Comparison of ENCODE assay signal across 2 cellular contexts in the genomic region with DNA sequence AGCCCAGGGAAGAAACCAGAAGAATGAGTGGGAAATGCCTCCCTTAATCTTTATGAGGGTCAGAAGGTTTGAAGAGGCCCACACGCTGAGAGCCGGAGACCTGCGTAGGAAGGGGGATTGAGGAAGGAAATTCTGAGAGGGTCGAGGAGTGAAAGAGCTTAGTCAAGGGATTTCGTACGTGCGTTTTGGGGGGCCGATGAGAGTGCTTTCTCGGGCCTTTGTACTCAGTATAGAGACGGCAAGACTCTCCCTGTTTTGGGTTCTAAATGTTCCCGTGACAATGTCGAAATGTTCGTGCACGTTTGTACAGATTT.
TF ChIP-seq lines count a peak whose summit lies in the region.

No MANE protein-coding gene starts in this region.

TF ChIP-seq in HEK293, 187 proteins besides CTCF, POLR2A, EP300 and RAD21 (continued from another document):
- TF ChIP-seq ZNF362 (tag by site-specific recombination; IDR thresholded peaks at IDR 0.05) (no peak), SCRT2 (tag by site-specific recombination; IDR thresholded peaks at IDR 0.05) (no peak), HOXA7 (CRISPR knock-in tag; IDR thresholded peaks at IDR 0.05; ENCODE audit: borderline replicate concordance) (no peak), KLF1 (tag by site-specific recombination; IDR thresholded peaks at IDR 0.05) (no peak), MEIS1 (CRISPR knock-in tag; IDR thresholded peaks at IDR 0.05; ENCODE audit: borderline replicate concordance) (no peak), ZNF629 (tag by site-specific recombination; IDR thresholded peaks at IDR 0.05) (no peak), ZNF677 (tag by site-specific recombination; IDR thresholded peaks at IDR 0.05) (no peak), ZBTB8A (tag by site-specific recombination; IDR thresholded peaks at IDR 0.05) (no peak), YY2 (tag by site-specific recombination; IDR thresholded peaks at IDR 0.05) (no peak), EGR2 (tag by site-specific recombination; IDR thresholded peaks at IDR 0.05; ENCODE audit: low read depth) (peak; percentile 72), ZNF10 (tag by site-specific recombination; IDR thresholded peaks at IDR 0.05) (no peak), ZNF140 (tag by site-specific recombination; IDR thresholded peaks at IDR 0.05) (no peak), AEBP2 (tag by site-specific recombination; IDR thresholded peaks at IDR 0.05; ENCODE audit: borderline replicate concordance) (no peak), ZIC2 (tag by site-specific recombination; IDR thresholded peaks at IDR 0.05) (no peak), ZNF169 (tag by site-specific recombination; IDR thresholded peaks at IDR 0.05) (no peak), ZNF223 (tag by site-specific recombination; IDR thresholded peaks at IDR 0.05) (no peak), ZBTB20 (tag by site-specific recombination; IDR thresholded peaks at IDR 0.05) (no peak)
- TF ChIP-seq, protein P1, sequence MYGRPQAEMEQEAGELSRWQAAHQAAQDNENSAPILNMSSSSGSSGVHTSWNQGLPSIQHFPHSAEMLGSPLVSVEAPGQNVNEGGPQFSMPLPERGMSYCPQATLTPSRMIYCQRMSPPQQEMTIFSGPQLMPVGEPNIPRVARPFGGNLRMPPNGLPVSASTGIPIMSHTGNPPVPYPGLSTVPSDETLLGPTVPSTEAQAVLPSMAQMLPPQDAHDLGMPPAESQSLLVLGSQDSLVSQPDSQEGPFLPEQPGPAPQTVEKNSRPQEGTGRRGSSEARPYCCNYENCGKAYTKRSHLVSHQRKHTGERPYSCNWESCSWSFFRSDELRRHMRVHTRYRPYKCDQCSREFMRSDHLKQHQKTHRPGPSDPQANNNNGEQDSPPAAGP (tag by site-specific recombination; IDR thresholded peaks at IDR 0.05) = no peak

TF ChIP-seq in K562, 482 proteins besides CTCF, POLR2A, EP300 and RAD21 (continued from another document):
- TF ChIP-seq ZFP91 (CRISPR knock-in tag; IDR thresholded peaks at IDR 0.05) (no peak), IRF2 (CRISPR knock-in tag; IDR thresholded peaks at IDR 0.05) (no peak), PHF8 (IDR thresholded peaks at IDR 0.05; ENCODE audit: borderline replicate concordance, low read length) (0 out of 2 replicates have a peak, but pooled peaks have one; percentile 43), NFXL1 (CRISPR knock-in tag; IDR thresholded peaks at IDR 0.05) (no peak), GTF2F1 (IDR thresholded peaks at IDR 0.05; ENCODE audit: low read depth, low read length) (no peak), BRD4 (IDR thresholded peaks at IDR 0.05) (no peak)
- TF ChIP-seq, protein P2, sequence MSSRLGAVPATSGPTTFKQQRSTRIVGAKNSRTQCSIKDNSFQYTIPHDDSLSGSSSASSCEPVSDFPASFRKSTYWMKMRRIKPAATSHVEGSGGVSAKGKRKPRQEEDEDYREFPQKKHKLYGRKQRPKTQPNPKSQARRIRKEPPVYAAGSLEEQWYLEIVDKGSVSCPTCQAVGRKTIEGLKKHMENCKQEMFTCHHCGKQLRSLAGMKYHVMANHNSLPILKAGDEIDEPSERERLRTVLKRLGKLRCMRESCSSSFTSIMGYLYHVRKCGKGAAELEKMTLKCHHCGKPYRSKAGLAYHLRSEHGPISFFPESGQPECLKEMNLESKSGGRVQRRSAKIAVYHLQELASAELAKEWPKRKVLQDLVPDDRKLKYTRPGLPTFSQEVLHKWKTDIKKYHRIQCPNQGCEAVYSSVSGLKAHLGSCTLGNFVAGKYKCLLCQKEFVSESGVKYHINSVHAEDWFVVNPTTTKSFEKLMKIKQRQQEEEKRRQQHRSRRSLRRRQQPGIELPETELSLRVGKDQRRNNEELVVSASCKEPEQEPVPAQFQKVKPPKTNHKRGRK (tag; IDR thresholded peaks at IDR 0.05) = no peak
